Comparison of ENCODE assay signal across 8 cellular contexts in the genomic region with DNA sequence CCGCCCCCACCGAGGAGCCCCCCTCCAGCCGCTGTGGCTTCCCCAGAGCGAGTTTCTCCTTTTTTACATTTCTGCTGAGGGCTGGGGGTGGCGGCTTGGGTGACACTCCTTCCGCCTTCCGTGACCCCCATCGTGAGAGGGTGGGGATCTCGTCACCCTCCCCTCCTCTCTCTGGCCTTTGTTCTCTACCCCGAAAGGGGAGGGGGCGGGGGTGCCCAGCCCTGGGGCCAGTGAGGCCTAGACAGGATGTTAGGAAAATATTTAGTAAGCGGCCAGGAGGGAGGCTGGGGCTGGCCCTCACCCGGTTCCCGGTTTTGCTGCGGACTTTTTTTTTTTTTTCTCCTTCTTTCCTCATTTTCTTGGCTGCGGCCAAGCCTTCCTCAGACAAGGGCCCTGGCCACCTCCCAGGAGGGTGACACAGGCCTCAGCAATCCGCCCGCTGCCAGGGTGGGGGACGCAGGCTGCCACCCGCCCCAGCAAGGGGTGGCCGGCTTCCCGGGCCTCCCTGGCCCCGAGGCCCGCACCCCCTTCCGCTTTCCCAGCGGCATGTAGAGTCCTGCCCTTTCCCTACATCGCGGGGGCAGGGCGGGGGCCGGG. TPM values are rescaled to one million over a fixed set of nuclear protein-coding genes. Genes with fewer than 3 reads are reported as not detected.
A peak's percentile ranks its signal among the peaks of the same experiment; 100 is the strongest.
DNase-seq lines count a peak whose midpoint lies in the region; ATAC-seq and TF ChIP-seq lines count a peak whose summit lies in the region.

No MANE protein-coding gene starts in this region.

- no peaks in the 10 kb centered on the region for H3K9me3 ChIP-seq in lung (ENCODE audit: control insufficient read depth in 2 of 2, insufficient read depth in 1 of 2, low read length in 1 of 2)

- peak overlapping the region; percentile 86 to 96 (median 94) for H3K4me3 Mint-ChIP-seq in IgD-negative memory B cell
- H3K4me3 Mint-ChIP-seq in WTC11: peak overlapping the region; percentile 81
- H3K4me3 Mint-ChIP-seq in stimulated activated memory B cell treated with anti-CD40 and anti-IgM and Interleukin-4, amounts not matched to agents 10 μg/mL and 1 μg/mL and 100 μg/mL, for 72 hours: peak overlapping the region; percentile 95

- H3K4me3 ChIP-seq in lung: peak overlapping the region; percentile 22

- H3K27me3 Mint-ChIP-seq in IgD-negative memory B cell (no peaks in the 10 kb centered on the region), WTC11 (ENCODE audit: low read depth) (no peaks in the 10 kb centered on the region)
- H3K27me3 Mint-ChIP-seq in stimulated activated memory B cell treated with anti-CD40 and anti-IgM and Interleukin-4, amounts not matched to agents 10 μg/mL and 1 μg/mL and 100 μg/mL, for 72 hours: no peaks in the 10 kb centered on the region

- DNase-seq in Ammon's horn (ENCODE audit: low spot score): peak; percentile 89
- DNase-seq in WTC11 (ENCODE audit: low spot score): no peak
- DNase-seq in effector CD4-positive, alpha-beta T cell: peak; percentile 52
- DNase-seq in lung (ENCODE audit: low spot score): peak; percentile 92
- DNase-seq in NCI-H510A treated with DMSO at 0.1 percent for 48 hours (lab: John Stamatoyannopoulos, UW): no peak
- no peak for DNase-seq in SK-N-DZ (ENCODE audit: low spot score)

- WGBS in lung, 2 donors: 1% methylated on average over 27 to 30 of the region's 30 CpGs

- TF ChIP-seq CTCF in WTC11 (IDR thresholded peaks at IDR 0.05) (no peak), lung (IDR thresholded peaks at IDR 0.05; ENCODE audit: control extremely low read depth, extremely low read depth) (no peak)

- ATAC-seq in WTC11 (no peak), lung (ENCODE audit: insufficient read depth, low FRiP score) (peak; percentile 25)
- peak; percentile 24 for ATAC-seq in stimulated activated memory B cell treated with anti-CD40 and anti-IgM and Interleukin-4, amounts not matched to agents 10 μg/mL and 1 μg/mL and 100 μg/mL, for 72 hours

- H3K4me1 Mint-ChIP-seq in IgD-negative memory B cell (peaks cover 4 to 5% (median 4%) of the 10 kb centered on the region in 3 donors), WTC11 (peaks cover 6% of the 10 kb centered on the region)
- peaks cover 36% of the 10 kb centered on the region for H3K4me1 Mint-ChIP-seq in stimulated activated memory B cell treated with anti-CD40 and anti-IgM and Interleukin-4, amounts not matched to agents 10 μg/mL and 1 μg/mL and 100 μg/mL, for 72 hours

- H3K27me3 ChIP-seq in lung (ENCODE audit: control insufficient read depth, insufficient read depth): no peaks in the 10 kb centered on the region

- POLR2A ChIA-PET in WTC11 (lab: Charles Lee): interaction anchor here (0.6 to 1.8 kb wide), 7 partner anchors 8 to 23 kb away, joined by 3 to 7 read pairs (median 5); a partner anchor contains a TSS

- H3K27ac Mint-ChIP-seq in IgD-negative memory B cell (peak overlapping the region; percentile 78 to 99 (median 96)), WTC11 (no peak overlapping the region)
- H3K27ac Mint-ChIP-seq in stimulated activated memory B cell treated with anti-CD40 and anti-IgM and Interleukin-4, amounts not matched to agents 10 μg/mL and 1 μg/mL and 100 μg/mL, for 72 hours: peak overlapping the region; percentile 94

- H3K36me3 Mint-ChIP-seq in IgD-negative memory B cell (peaks cover 1% of the 10 kb centered on the region), WTC11 (peaks cover 32% of the 10 kb centered on the region)
- H3K36me3 Mint-ChIP-seq in stimulated activated memory B cell treated with anti-CD40 and anti-IgM and Interleukin-4, amounts not matched to agents 10 μg/mL and 1 μg/mL and 100 μg/mL, for 72 hours: peaks cover 38% of the 10 kb centered on the region

- peaks cover 7 to 30% of the 10 kb centered on the region in 2 donors for H3K4me1 ChIP-seq in lung (ENCODE audit: control insufficient read depth in 2 of 2, insufficient read depth in 2 of 2, low read length in 2 of 2)

- CTCF ChIA-PET in WTC11 (lab: Charles Lee): interaction anchor here (0.6 to 1.4 kb wide), 5 partner anchors 8 to 139 kb away, joined by 3 to 7 read pairs (median 5); no protein-coding TSS in a partner anchor

- H3K27ac ChIP-seq in lung (ENCODE audit: low read depth in 1 of 2, low read length in 1 of 2): peak overlapping the region; percentile 97 to 98

- H3K36me3 ChIP-seq in lung (ENCODE audit: control insufficient read depth in 2 of 2, insufficient read depth in 2 of 2, low read length in 2 of 2): peaks cover 28 to 57% of the 10 kb centered on the region in 2 donors

- H3K9me3 Mint-ChIP-seq in IgD-negative memory B cell: no peaks in the 10 kb centered on the region
- no peaks in the 10 kb centered on the region for H3K9me3 Mint-ChIP-seq in WTC11
- H3K9me3 Mint-ChIP-seq in stimulated activated memory B cell treated with anti-CD40 and anti-IgM and Interleukin-4, amounts not matched to agents 10 μg/mL and 1 μg/mL and 100 μg/mL, for 72 hours: no peaks in the 10 kb centered on the region

TF ChIP-seq in WTC11, 78 proteins besides CTCF, POLR2A, EP300 and RAD21 (continues in another document):
- TF ChIP-seq ELF4 (CRISPR knock-in tag; IDR thresholded peaks at IDR 0.05; ENCODE audit: low read depth): no peak
- no peak for TF ChIP-seq NR2C2 (CRISPR knock-in tag; IDR thresholded peaks at IDR 0.05)
- no peak for TF ChIP-seq ZNF232 (CRISPR knock-in tag; IDR thresholded peaks at IDR 0.05)
- TF ChIP-seq, protein P1, sequence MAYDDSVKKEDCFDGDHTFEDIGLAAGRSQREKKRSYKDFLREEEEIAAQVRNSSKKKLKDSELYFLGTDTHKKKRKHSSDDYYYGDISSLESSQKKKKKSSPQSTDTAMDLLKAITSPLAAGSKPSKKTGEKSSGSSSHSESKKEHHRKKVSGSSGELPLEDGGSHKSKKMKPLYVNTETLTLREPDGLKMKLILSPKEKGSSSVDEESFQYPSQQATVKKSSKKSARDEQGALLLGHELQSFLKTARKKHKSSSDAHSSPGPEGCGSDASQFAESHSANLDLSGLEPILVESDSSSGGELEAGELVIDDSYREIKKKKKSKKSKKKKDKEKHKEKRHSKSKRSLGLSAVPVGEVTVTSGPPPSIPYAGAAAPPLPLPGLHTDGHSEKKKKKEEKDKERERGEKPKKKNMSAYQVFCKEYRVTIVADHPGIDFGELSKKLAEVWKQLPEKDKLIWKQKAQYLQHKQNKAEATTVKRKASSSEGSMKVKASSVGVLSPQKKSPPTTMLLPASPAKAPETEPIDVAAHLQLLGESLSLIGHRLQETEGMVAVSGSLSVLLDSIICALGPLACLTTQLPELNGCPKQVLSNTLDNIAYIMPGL (CRISPR knock-in tag; IDR thresholded peaks at IDR 0.05): no peak
- TF ChIP-seq, protein P2, sequence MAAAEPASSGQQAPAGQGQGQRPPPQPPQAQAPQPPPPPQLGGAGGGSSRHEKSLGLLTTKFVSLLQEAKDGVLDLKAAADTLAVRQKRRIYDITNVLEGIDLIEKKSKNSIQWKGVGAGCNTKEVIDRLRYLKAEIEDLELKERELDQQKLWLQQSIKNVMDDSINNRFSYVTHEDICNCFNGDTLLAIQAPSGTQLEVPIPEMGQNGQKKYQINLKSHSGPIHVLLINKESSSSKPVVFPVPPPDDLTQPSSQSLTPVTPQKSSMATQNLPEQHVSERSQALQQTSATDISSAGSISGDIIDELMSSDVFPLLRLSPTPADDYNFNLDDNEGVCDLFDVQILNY (CRISPR knock-in tag; IDR thresholded peaks at IDR 0.05): no peak
- TF ChIP-seq, protein P3, sequence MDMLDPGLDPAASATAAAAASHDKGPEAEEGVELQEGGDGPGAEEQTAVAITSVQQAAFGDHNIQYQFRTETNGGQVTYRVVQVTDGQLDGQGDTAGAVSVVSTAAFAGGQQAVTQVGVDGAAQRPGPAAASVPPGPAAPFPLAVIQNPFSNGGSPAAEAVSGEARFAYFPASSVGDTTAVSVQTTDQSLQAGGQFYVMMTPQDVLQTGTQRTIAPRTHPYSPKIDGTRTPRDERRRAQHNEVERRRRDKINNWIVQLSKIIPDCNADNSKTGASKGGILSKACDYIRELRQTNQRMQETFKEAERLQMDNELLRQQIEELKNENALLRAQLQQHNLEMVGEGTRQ (CRISPR knock-in tag; IDR thresholded peaks at IDR 0.05): no peak
- no peak for TF ChIP-seq TP53 (CRISPR knock-in tag; IDR thresholded peaks at IDR 0.05)
- no peak for TF ChIP-seq FOXJ3 (CRISPR knock-in tag; IDR thresholded peaks at IDR 0.05; ENCODE audit: borderline replicate concordance)
- TF ChIP-seq, protein P4, sequence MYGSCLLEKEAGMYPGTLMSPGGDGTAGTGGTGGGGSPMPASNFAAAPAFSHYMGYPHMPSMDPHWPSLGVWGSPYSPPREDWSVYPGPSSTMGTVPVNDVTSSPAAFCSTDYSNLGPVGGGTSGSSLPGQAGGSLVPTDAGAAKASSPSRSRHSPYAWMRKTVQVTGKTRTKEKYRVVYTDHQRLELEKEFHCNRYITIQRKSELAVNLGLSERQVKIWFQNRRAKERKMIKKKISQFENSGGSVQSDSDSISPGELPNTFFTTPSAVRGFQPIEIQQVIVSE (CRISPR knock-in tag; IDR thresholded peaks at IDR 0.05; ENCODE audit: borderline replicate concordance): no peak

RNA-seq across cellular contexts. Expression of a gene that starts 3.9 kb away (rescaled TPM):
- 4.8 TPM for polyA plus RNA-seq in IgD-negative memory B cell
- total RNA-seq in WTC11 (2021): 189 to 190 TPM (median 189 TPM) in 3 replicates
- 100 to 1,000 TPM in 1 of 2 donors, 10 to 100 TPM in 1; 39.7 to 185 TPM for total RNA-seq in lung
- polyA plus RNA-seq in lung: 10 to 100 TPM; 49.3 to 68.0 TPM
- 23.3 and 31.3 TPM in 2 replicates for polyA plus RNA-seq in SK-N-DZ (2014; cell fraction: cytosol; rRNA removed)
- 74.4 and 125 TPM in 2 replicates for polyA plus RNA-seq in SK-N-DZ (2014; cell fraction: nucleus; rRNA removed)

RNA-seq across cellular contexts. Expression of a gene that starts 10.8 kb away (rescaled TPM):
- polyA plus RNA-seq in IgD-negative memory B cell (339 TPM), lung (100 to 1,000 TPM; 157 to 266 TPM)
- total RNA-seq in WTC11 (2021) (262 to 277 TPM (median 270 TPM) in 3 replicates), lung (100 to 1,000 TPM in 1 of 2 donors, 10 to 100 TPM in 1; 27.1 to 217 TPM)
- polyA plus RNA-seq in SK-N-DZ (2014; cell fraction: cytosol; rRNA removed): 69.7 and 75.2 TPM in 2 replicates
- polyA plus RNA-seq in SK-N-DZ (2014; cell fraction: nucleus; rRNA removed): 50.9 and 102 TPM in 2 replicates

RNA-seq across cellular contexts. Expression of a gene that starts 14.5 kb away (rescaled TPM):
- not detected for polyA plus RNA-seq in IgD-negative memory B cell
- total RNA-seq in WTC11 (2021): 21.9 to 23.6 TPM (median 23.4 TPM) in 3 replicates
- under 1 TPM; 0.23 to 0.83 TPM for total RNA-seq in lung
- under 1 TPM; 0.41 to 0.77 TPM for polyA plus RNA-seq in lung
- 12.3 and 24.2 TPM in 2 replicates for polyA plus RNA-seq in SK-N-DZ (2014; cell fraction: cytosol; rRNA removed)
- polyA plus RNA-seq in SK-N-DZ (2014; cell fraction: nucleus; rRNA removed): 44.5 and 49.5 TPM in 2 replicates

RNA-seq across cellular contexts. Expression of a gene that starts 16.8 kb away (rescaled TPM):
- 377 TPM for polyA plus RNA-seq in IgD-negative memory B cell
- 256 to 298 TPM (median 256 TPM) in 3 replicates for total RNA-seq in WTC11 (2021)
- 100 to 1,000 TPM; 435 to 443 TPM for total RNA-seq in lung
- polyA plus RNA-seq in lung: 100 to 1,000 TPM; 313 to 488 TPM
- polyA plus RNA-seq in SK-N-DZ (2014; cell fraction: cytosol; rRNA removed): 479 and 663 TPM in 2 replicates
- polyA plus RNA-seq in SK-N-DZ (2014; cell fraction: nucleus; rRNA removed): 559 and 732 TPM in 2 replicates

RNA-seq across cellular contexts. Expression of a gene that starts 23.0 kb away (rescaled TPM):
- 115 TPM for polyA plus RNA-seq in IgD-negative memory B cell
- total RNA-seq in WTC11 (2021): 59.4 to 65.9 TPM (median 65.7 TPM) in 3 replicates
- 10 to 100 TPM; 17.5 to 66.5 TPM for total RNA-seq in lung
- 10 to 100 TPM; 72.3 to 89.3 TPM for polyA plus RNA-seq in lung
- 27.6 and 35.5 TPM in 2 replicates for polyA plus RNA-seq in SK-N-DZ (2014; cell fraction: cytosol; rRNA removed)
- 40.1 and 42.4 TPM in 2 replicates for polyA plus RNA-seq in SK-N-DZ (2014; cell fraction: nucleus; rRNA removed)

Comparison
In these comparisons a context has a peak if more than half of its experiments do, and no peak if none do; other contexts are left out.
1. DNase-seq: peak in Ammon's horn (single experiment), effector CD4-positive, alpha-beta T cell (single experiment) and lung (single experiment); none in WTC11 (single experiment), NCI-H510A treated with DMSO at 0.1 percent for 48 hours (single experiment) and SK-N-DZ (single experiment).
2. RNA of a gene that starts 14.5 kb away (total RNA-seq): 21.9 to 23.6 TPM in WTC11; 0.23 to 0.83 TPM in lung; every median in the first group is over 10 times any median in the second.
3. Peak in every context shown above with its lines, with median percentiles within 50 percentile points of each other: H3K4me3 Mint-ChIP-seq.